8 cellular contexts compared by ENCODE assay signal in the genomic region with DNA sequence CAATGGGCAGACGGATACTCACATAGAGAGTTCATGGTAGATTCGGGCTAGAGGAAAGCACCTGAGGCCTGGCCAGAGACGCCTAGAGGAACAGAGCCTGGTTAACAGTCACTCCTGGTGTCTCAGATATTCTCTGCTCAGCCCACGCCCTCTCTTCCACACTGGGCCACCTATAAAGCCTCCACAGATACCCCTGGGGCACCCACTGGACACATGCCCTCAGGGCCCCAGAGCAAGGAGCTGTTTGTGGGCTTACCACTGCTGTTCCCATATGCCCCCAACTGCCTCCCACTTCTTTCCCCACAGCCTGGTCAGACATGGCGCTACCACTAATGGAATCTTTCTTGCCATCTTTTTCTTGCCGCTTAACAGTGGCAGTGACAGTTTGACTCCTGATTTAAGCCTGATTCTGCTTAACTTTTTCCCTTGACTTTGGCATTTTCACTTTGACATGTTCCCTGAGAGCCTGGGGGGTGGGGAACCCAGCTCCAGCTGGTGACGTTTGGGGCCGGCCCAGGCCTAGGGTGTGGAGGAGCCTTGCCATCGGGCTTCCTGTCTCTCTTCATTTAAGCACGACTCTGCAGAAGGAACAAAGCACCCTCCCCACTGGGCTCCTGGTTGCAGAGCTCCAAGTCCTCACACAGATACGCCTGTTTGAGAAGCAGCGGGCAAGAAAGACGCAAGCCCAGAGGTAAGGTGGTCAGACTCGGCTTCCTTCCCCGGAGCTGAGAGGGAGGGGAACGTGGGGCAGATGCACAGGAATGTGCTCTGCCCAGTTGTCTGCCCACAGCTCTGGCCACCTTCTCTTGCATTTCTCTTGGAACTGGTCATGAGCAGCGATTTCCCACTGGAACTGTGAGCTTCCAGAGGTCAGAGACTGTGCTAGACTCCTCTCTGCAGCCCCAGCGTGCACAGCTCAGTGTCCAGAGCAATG. TPM values are rescaled to one million over a fixed set of nuclear protein-coding genes. Genes with fewer than 3 reads are reported as not detected.
DNase-seq lines count a peak whose midpoint lies in the region; ATAC-seq and TF ChIP-seq lines count a peak whose summit lies in the region.

TSS of gene CD4 (plus strand) at position 557 of the 934 bp plus-strand sequence. CDS start 10,611 bp downstream, outside the sequence.

- H3K36me3 Mint-ChIP-seq in stimulated activated naive CD8-positive, alpha-beta T cell treated with anti-CD3 and anti-CD28 coated beads, Interleukin-15, Interleukin-2, amounts not matched to agents 100 ng/mL and 50 ng/mL, for 24 hours (ENCODE audit: low read depth) = no peaks in the 10 kb centered on the region

- DNase-seq in NT2/D1 (ENCODE audit: low read depth, low spot score) (no peak), lung (ENCODE audit: low spot score) (peak; percentile 59), NCI-H1930 (lab: John Stamatoyannopoulos, UW) (no peak), SW480 (ENCODE audit: low spot score) (no peak)
- peak; percentile 77 for DNase-seq in activated naive CD4-positive, alpha-beta T cell treated with Interleukin-2 at 50 U/mL for 16 hours

- H3K27me3 Mint-ChIP-seq in stimulated activated naive CD8-positive, alpha-beta T cell treated with anti-CD3 and anti-CD28 coated beads, Interleukin-15, Interleukin-2, amounts not matched to agents 100 ng/mL and 50 ng/mL, for 24 hours = peaks cover 9% of the 10 kb centered on the region

- ATAC-seq in lung (ENCODE audit: insufficient read depth, low FRiP score) (peak; percentile 66), GM21723 (IDR thresholded peaks at IDR 0.05; ENCODE audit: unreplicated experiment) (no peak), HG02571 (IDR thresholded peaks at IDR 0.05; ENCODE audit: unreplicated experiment) (no peak)

- H3K4me3 ChIP-seq in NT2/D1 (ENCODE audit: insufficient read length, low read depth) (no peak within 1 kb of the TSS), lung (peak within 1 kb of the TSS; percentile 21)

- peaks cover 33% of the 10 kb centered on the region for H3K4me1 ChIP-seq in NT2/D1 (ENCODE audit: insufficient read depth, insufficient read length)
- H3K4me1 ChIP-seq in lung (ENCODE audit: control insufficient read depth in 2 of 2, insufficient read depth in 2 of 2, low read length in 2 of 2) = peaks cover 0 to 16% of the 10 kb centered on the region in 2 donors

- H3K4me3 Mint-ChIP-seq in stimulated activated naive CD8-positive, alpha-beta T cell treated with anti-CD3 and anti-CD28 coated beads, Interleukin-15, Interleukin-2, amounts not matched to agents 100 ng/mL and 50 ng/mL, for 24 hours = peak within 1 kb of the TSS; percentile 44

- no peaks in the 10 kb centered on the region for H3K27me3 ChIP-seq in NT2/D1 (ENCODE audit: insufficient read depth, insufficient read length)
- no peaks in the 10 kb centered on the region for H3K27me3 ChIP-seq in lung (ENCODE audit: control insufficient read depth, insufficient read depth)

- H3K9me3 Mint-ChIP-seq in stimulated activated naive CD8-positive, alpha-beta T cell treated with anti-CD3 and anti-CD28 coated beads, Interleukin-15, Interleukin-2, amounts not matched to agents 100 ng/mL and 50 ng/mL, for 24 hours = no peaks in the 10 kb centered on the region

- WGBS in lung, 2 donors = 35 to 44% methylated on average over 18 of the region's 18 CpGs

- H3K4me1 Mint-ChIP-seq in stimulated activated naive CD8-positive, alpha-beta T cell treated with anti-CD3 and anti-CD28 coated beads, Interleukin-15, Interleukin-2, amounts not matched to agents 100 ng/mL and 50 ng/mL, for 24 hours (ENCODE audit: low read depth) = peaks cover 73% of the 10 kb centered on the region

- peak within 1 kb of the TSS; percentile 8 for H3K9ac ChIP-seq in NT2/D1 (ENCODE audit: insufficient read length, low read depth)

- H3K27ac ChIP-seq in lung (ENCODE audit: low read depth in 1 of 2, low read length in 1 of 2) = peak within 1 kb of the TSS in 1 of 2 donors; percentile 87

- H3K36me3 ChIP-seq in NT2/D1 (ENCODE audit: insufficient read depth, insufficient read length, low read length) = no peaks in the 10 kb centered on the region
- no peaks in the 10 kb centered on the region for H3K36me3 ChIP-seq in lung (ENCODE audit: control insufficient read depth in 2 of 2, insufficient read depth in 2 of 2, low read length in 2 of 2)

- no peak for TF ChIP-seq CTCF in lung (IDR thresholded peaks at IDR 0.05; ENCODE audit: control extremely low read depth, extremely low read depth)

- H3K27ac Mint-ChIP-seq in stimulated activated naive CD8-positive, alpha-beta T cell treated with anti-CD3 and anti-CD28 coated beads, Interleukin-15, Interleukin-2, amounts not matched to agents 100 ng/mL and 50 ng/mL, for 24 hours = peak within 1 kb of the TSS; percentile 56

- no peaks in the 10 kb centered on the region for H3K9me3 ChIP-seq in NT2/D1 (ENCODE audit: insufficient read depth, low read length)
- H3K9me3 ChIP-seq in lung (ENCODE audit: control insufficient read depth in 2 of 2, insufficient read depth in 1 of 2, low read length in 1 of 2) = no peaks in the 10 kb centered on the region

RNA-seq across cellular contexts. Expression of gene CD4, which starts in this region (rescaled TPM):
- 10 to 100 TPM; 60.6 to 83.7 TPM for total RNA-seq in lung
- 10 to 100 TPM; 20.6 to 45.5 TPM for polyA plus RNA-seq in lung

Comparison
In these comparisons a context has a peak if more than half of its experiments do, and no peak if none do; other contexts are left out.
1. DNase-seq: peak in activated naive CD4-positive, alpha-beta T cell treated with Interleukin-2 at 50 U/mL for 16 hours (single experiment) and lung (single experiment); none in NT2/D1 (single experiment), NCI-H1930 (0 of 2) and SW480 (single experiment).